In genomic region chr2:88683160-88684021, GRCh38 we compare ENCODE assay signal across 24 cellular contexts.
"Had no signal": no experiment of that assay in that cellular context is flagged by ENCODE, and none has a peak within 500 bp of the region (broad histone marks: within the 10 kb centered on the region; RNA-seq: fewer than 3 reads in every experiment).

No MANE protein-coding gene starts in this region.

- H3K27ac Mint-ChIP-seq: activated CD4-positive, alpha-beta T cell treated with anti-CD3 and anti-CD28 coated beads, Interleukin-2, amount 10 ng/mL, durations not matched to agents 7 days and 5 days; activated CD8-positive, alpha-beta T cell treated with anti-CD3 and anti-CD28 coated beads, Interleukin-2, amount 10 ng/mL, durations not matched to agents 7 days and 5 days; activated T-cell treated with anti-CD3 and anti-CD28 coated beads, Interleukin-2, amount 50 U/mL, for 24 hours; activated T-helper 2 cell treated with anti-CD3 and anti-CD28 coated beads, Interferon-gamma antibody, Interleukin-2, Interleukin-4, amounts not matched to agents 10 μg/mL and 5 μg/mL and 100 μg/mL, durations not matched to agents 14 hours and 24 hours and 36 hours; memory B cell; naive B cell had no signal

- H3K27me3 ChIP-seq: colonic mucosa, esophagus muscularis mucosa, gastroesophageal sphincter, heart left ventricle, right atrium auricular region, tibial artery had no signal

- H3K9me3 ChIP-seq: colonic mucosa, esophagus muscularis mucosa, gastroesophageal sphincter, prostate gland, right atrium auricular region, tibial artery had no signal

- H3K4me3 Mint-ChIP-seq: activated CD4-positive, alpha-beta T cell treated with anti-CD3 and anti-CD28 coated beads, Interleukin-2, amount 10 ng/mL, durations not matched to agents 7 days and 5 days; activated CD8-positive, alpha-beta T cell treated with anti-CD3 and anti-CD28 coated beads, Interleukin-2, amount 10 ng/mL, durations not matched to agents 7 days and 5 days; activated T-cell treated with anti-CD3 and anti-CD28 coated beads, Interleukin-2, amount 50 U/mL, for 24 hours; central memory CD8-positive, alpha-beta T cell; memory B cell; naive B cell; neural crest cell had no signal

- DNase-seq: activated CD4-positive, alpha-beta T cell treated with anti-CD3 and anti-CD28 coated beads, Interleukin-2, amount 10 ng/mL, durations not matched to agents 7 days and 5 days; activated CD4-positive, CD25-positive, alpha-beta regulatory T cell; activated CD8-positive, alpha-beta T cell treated with anti-CD3 and anti-CD28 coated beads, Interleukin-2, amount 10 ng/mL, durations not matched to agents 7 days and 5 days; activated naive CD4-positive, alpha-beta T cell treated with Interleukin-2 at 50 U/mL for 16 hours; activated T-cell treated with anti-CD3 and anti-CD28 coated beads, Interleukin-2, amount 50 U/mL, for 24 hours; anterior cingulate cortex; colonic mucosa; heart left ventricle; left ventricle myocardium superior; mucosa of descending colon; naive B cell; stimulated activated naive CD8-positive, alpha-beta T cell treated with anti-CD3 and anti-CD28 coated beads, Interleukin-15, Interleukin-2, amounts not matched to agents 100 U/mL and 50 U/mL, for 24 hours; substantia nigra; T-helper 9 cell; tibial artery had no signal

- FAIRE-seq: endometrium had no signal

- H3K27me3 Mint-ChIP-seq: activated CD4-positive, alpha-beta T cell treated with anti-CD3 and anti-CD28 coated beads, Interleukin-2, amount 10 ng/mL, durations not matched to agents 7 days and 5 days; naive B cell had no signal

- H3K36me3 ChIP-seq: colonic mucosa, esophagus muscularis mucosa, gastroesophageal sphincter, heart left ventricle, prostate gland, right atrium auricular region, tibial artery had no signal

- H3K4me1 ChIP-seq: colonic mucosa, esophagus muscularis mucosa, gastroesophageal sphincter, prostate gland, right atrium auricular region, tibial artery had no signal

- H3K4me1 Mint-ChIP-seq: activated CD4-positive, alpha-beta T cell treated with anti-CD3 and anti-CD28 coated beads, Interleukin-2, amount 10 ng/mL, durations not matched to agents 7 days and 5 days; central memory CD8-positive, alpha-beta T cell; neural crest cell had no signal

- H3K4me3 ChIP-seq: colonic mucosa, esophagus muscularis mucosa, gastroesophageal sphincter, heart left ventricle, mucosa of descending colon, prostate gland, right atrium auricular region, tibial artery had no signal

- H3K27ac ChIP-seq: colonic mucosa, esophagus muscularis mucosa, gastroesophageal sphincter, heart left ventricle, prostate gland, right atrium auricular region, tibial artery had no signal

- H3K9me3 Mint-ChIP-seq: central memory CD8-positive, alpha-beta T cell had no signal

- ATAC-seq: activated CD8-positive, alpha-beta T cell treated with anti-CD3 and anti-CD28 coated beads, Interleukin-2, amount 10 ng/mL, durations not matched to agents 7 days and 5 days; gastroesophageal sphincter; heart left ventricle; left ventricle myocardium superior; mucosa of descending colon; stimulated activated naive CD8-positive, alpha-beta T cell treated with anti-CD3 and anti-CD28 coated beads, Interleukin-15, Interleukin-2, amounts not matched to agents 100 U/mL and 50 U/mL, for 24 hours had no signal
